Comparison of ENCODE assay signal across 17 cellular contexts in the genomic region with DNA sequence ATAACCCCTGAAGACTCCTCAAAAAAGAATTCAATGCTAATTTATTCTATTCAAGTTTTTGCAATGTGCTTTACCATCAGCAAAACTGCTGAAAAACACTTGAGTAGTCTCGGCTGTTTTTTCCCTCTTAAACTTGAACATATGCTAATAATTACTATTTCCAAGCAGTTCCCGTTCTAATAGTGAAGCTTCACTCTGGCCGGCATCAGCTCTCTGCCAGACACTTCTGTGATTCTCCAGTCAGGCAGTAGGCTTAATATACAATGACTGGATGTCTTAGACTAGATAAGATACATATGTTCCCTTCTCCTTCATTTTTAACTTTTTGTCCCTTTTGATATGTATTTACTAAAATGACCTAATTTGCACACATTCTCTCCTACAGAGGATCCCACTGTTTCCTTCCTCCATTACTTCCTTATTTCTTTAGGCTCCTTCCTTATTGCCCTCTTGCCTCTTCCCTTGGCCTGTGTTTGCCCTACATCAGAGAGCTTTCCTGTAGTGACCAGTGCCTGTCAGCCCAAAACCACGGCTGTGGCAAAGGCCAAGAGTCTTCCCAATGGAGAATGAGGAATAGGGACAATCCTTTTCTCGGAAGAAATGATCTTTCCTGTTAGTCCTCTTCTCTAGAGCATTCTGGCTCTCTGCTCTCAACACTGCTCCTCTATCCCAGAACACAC. TPM values are rescaled to one million over a fixed set of nuclear protein-coding genes. Genes with fewer than 3 reads are reported as not detected.
DNase-seq lines count a peak whose midpoint lies in the region; ATAC-seq and TF ChIP-seq lines count a peak whose summit lies in the region.
"Had no signal": no experiment of that assay in that cellular context is flagged by ENCODE, and none has a peak within 500 bp of the region (broad histone marks: within the 10 kb centered on the region; RNA-seq: fewer than 3 reads in every experiment).

No MANE protein-coding gene starts in this region.

- H3K79me2 ChIP-seq in PC-9 (ENCODE audit: low read depth) = no peaks in the 10 kb centered on the region

- H3K9me3 ChIP-seq in PC-9 (ENCODE audit: insufficient read depth, low read depth) (no peaks in the 10 kb centered on the region; the same call in 1 of the 2 replicates), gastroesophageal sphincter (no peaks in the 10 kb centered on the region), upper lobe of right lung (no peaks in the 10 kb centered on the region), esophagus squamous epithelium (no peaks in the 10 kb centered on the region)
- H3K9me3 ChIP-seq: BLaER1 had no signal

- ATAC-seq in gastroesophageal sphincter (peak; percentile 22), upper lobe of right lung (peak; percentile 68)
- ATAC-seq: CD8-positive, alpha-beta T cell; Right ventricle myocardium inferior had no signal

- no peak for TF ChIP-seq CTCF in PC-9 (conservative IDR thresholded peaks at IDR 0.05)
- TF ChIP-seq CTCF in gastroesophageal sphincter (IDR thresholded peaks at IDR 0.05) = no peak
- no peak for TF ChIP-seq CTCF in upper lobe of right lung (IDR thresholded peaks at IDR 0.05)
- TF ChIP-seq CTCF in esophagus squamous epithelium (IDR thresholded peaks at IDR 0.05) = no peak

- no peak overlapping the region for H3K4me3 ChIP-seq in PC-9
- H3K4me3 ChIP-seq in gastroesophageal sphincter = no peak overlapping the region
- H3K4me3 ChIP-seq in upper lobe of right lung = no peak overlapping the region
- no peak overlapping the region for H3K4me3 ChIP-seq in esophagus squamous epithelium
- H3K4me3 ChIP-seq: BLaER1 had no signal

- no peak for DNase-seq in activated naive CD4-positive, alpha-beta T cell treated with anti-CD3 and anti-CD28 coated beads, Interleukin-2, amount 10 ng/mL, durations not matched to agents 7 days and 5 days
- no peak for DNase-seq in activated naive CD4-positive, alpha-beta T cell treated with anti-CD3 and anti-CD28 coated beads, Interleukin-2, amount 50 U/mL, for 16 hours
- DNase-seq in PC-9 (no peak), upper lobe of right lung (no peak), substantia nigra (lab: John Stamatoyannopoulos, UW) (no peak), NCI-H446 (lab: John Stamatoyannopoulos, UW) (no peak), esophagus squamous epithelium (lab: John Stamatoyannopoulos, UW) (no peak)
- DNase-seq: CD8-positive, alpha-beta T cell; GDM1; HCEC 1CT; Kasumi-1; MM.1S had no signal

- no peaks in the 10 kb centered on the region for H3K9me3 Mint-ChIP-seq in activated naive CD4-positive, alpha-beta T cell treated with anti-CD3 and anti-CD28 coated beads, Interleukin-2, amount 10 ng/mL, durations not matched to agents 7 days and 5 days
- H3K9me3 Mint-ChIP-seq: CD8-positive, alpha-beta T cell had no signal

- H3K27me3 Mint-ChIP-seq in activated naive CD4-positive, alpha-beta T cell treated with anti-CD3 and anti-CD28 coated beads, Interleukin-2, amount 10 ng/mL, durations not matched to agents 7 days and 5 days = peaks cover 18% of the 10 kb centered on the region

- H3K4me1 ChIP-seq in PC-9 (replicated peaks; ENCODE audit: insufficient read depth) (no peaks in the 10 kb centered on the region), gastroesophageal sphincter (no peaks in the 10 kb centered on the region), upper lobe of right lung (no peaks in the 10 kb centered on the region), esophagus squamous epithelium (no peaks in the 10 kb centered on the region)
- H3K4me1 ChIP-seq: BLaER1 had no signal

- H3F3A ChIP-seq in PC-9 (ENCODE audit: insufficient read depth, low read depth) = no peaks in the 10 kb centered on the region

- H3K36me3 Mint-ChIP-seq in activated naive CD4-positive, alpha-beta T cell treated with anti-CD3 and anti-CD28 coated beads, Interleukin-2, amount 10 ng/mL, durations not matched to agents 7 days and 5 days = no peaks in the 10 kb centered on the region
- H3K36me3 Mint-ChIP-seq: CD8-positive, alpha-beta T cell; IgD-negative memory B cell had no signal

- WGBS in gastroesophageal sphincter (ENCODE audit: low coverage in 1 of 2), 2 donors = 34 to 62% methylated on average over 4 to 5 of the region's 5 CpGs
- WGBS in esophagus squamous epithelium, 2 donors = 52 to 66% methylated on average over 5 of the region's 5 CpGs

- no peak for TF ChIP-seq EP300 in gastroesophageal sphincter (IDR thresholded peaks at IDR 0.05)

- H4K20me1 ChIP-seq in PC-9 (ENCODE audit: insufficient read depth) = no peaks in the 10 kb centered on the region
- H4K20me1 ChIP-seq: BLaER1 had no signal

- H2AFZ ChIP-seq in PC-9 = peak overlapping the region; percentile 48; the same call in 1 of the 2 replicates

- CTCF ChIA-PET in activated naive CD4-positive, alpha-beta T cell treated with anti-CD3 and anti-CD28 coated beads, Interleukin-2, amount 10 ng/mL, durations not matched to agents 7 days and 5 days (lab: Charles Lee) = no interaction called here
- CTCF ChIA-PET in PC-9 (lab: Charles Lee) = no interaction called here

- TF ChIP-seq POLR2A in gastroesophageal sphincter (IDR thresholded peaks at IDR 0.05) = no peak
- no peak for TF ChIP-seq POLR2A in esophagus squamous epithelium (IDR thresholded peaks at IDR 0.05)

- H3K9me2 ChIP-seq in PC-9 (ENCODE audit: insufficient read depth) = no peaks in the 10 kb centered on the region; the same call in 1 of the 2 replicates

- no peak overlapping the region for H3K4me2 ChIP-seq in PC-9
- H3K4me2 ChIP-seq: BLaER1 had no signal

- no peaks in the 10 kb centered on the region for H3K4me1 Mint-ChIP-seq in activated naive CD4-positive, alpha-beta T cell treated with anti-CD3 and anti-CD28 coated beads, Interleukin-2, amount 10 ng/mL, durations not matched to agents 7 days and 5 days

- POLR2A ChIA-PET in PC-9 (lab: Charles Lee; ENCODE audit: unreplicated experiment) = no interaction called here

- H3K27me3 ChIP-seq in PC-9 (ENCODE audit: insufficient read depth, low read depth) = no peaks in the 10 kb centered on the region
- no peaks in the 10 kb centered on the region for H3K27me3 ChIP-seq in gastroesophageal sphincter
- H3K27me3 ChIP-seq in upper lobe of right lung = no peaks in the 10 kb centered on the region
- no peaks in the 10 kb centered on the region for H3K27me3 ChIP-seq in esophagus squamous epithelium
- H3K27me3 ChIP-seq: BLaER1 had no signal

- peak overlapping the region; percentile 29 for H3K27ac Mint-ChIP-seq in activated naive CD4-positive, alpha-beta T cell treated with anti-CD3 and anti-CD28 coated beads, Interleukin-2, amount 10 ng/mL, durations not matched to agents 7 days and 5 days
- H3K27ac Mint-ChIP-seq: CD8-positive, alpha-beta T cell; IgD-negative memory B cell had no signal

- H3K27ac ChIP-seq in PC-9 = no peak overlapping the region
- H3K27ac ChIP-seq in gastroesophageal sphincter = no peak overlapping the region
- no peak overlapping the region for H3K27ac ChIP-seq in upper lobe of right lung
- no peak overlapping the region for H3K27ac ChIP-seq in substantia nigra (ENCODE audit: low read depth, low read length, poor library complexity, severe bottlenecking)
- H3K27ac ChIP-seq in esophagus squamous epithelium = no peak overlapping the region
- H3K27ac ChIP-seq: BLaER1 had no signal

- H3K36me3 ChIP-seq in PC-9 (ENCODE audit: low read depth) (no peaks in the 10 kb centered on the region), gastroesophageal sphincter (no peaks in the 10 kb centered on the region), upper lobe of right lung (no peaks in the 10 kb centered on the region), esophagus squamous epithelium (no peaks in the 10 kb centered on the region)
- H3K36me3 ChIP-seq: BLaER1 had no signal

- intact Hi-C loops in PC-9 (cut with micrococcal nuclease; ENCODE audit: unreplicated experiment) (no loop called here), upper lobe of right lung (cut with DNase I) (no loop called here), esophagus squamous epithelium (cut with DNase I) (no loop called here)

- H3K4me3 Mint-ChIP-seq in activated naive CD4-positive, alpha-beta T cell treated with anti-CD3 and anti-CD28 coated beads, Interleukin-2, amount 10 ng/mL, durations not matched to agents 7 days and 5 days = no peak overlapping the region
- H3K4me3 Mint-ChIP-seq: CD8-positive, alpha-beta T cell; IgD-negative memory B cell had no signal

- no TSS peak for BruUV-seq in PC-9 (replicated peaks; lab: Mats Ljungman, UMichigan)

RNA-seq across cellular contexts. Expression of a gene that starts 23.5 kb away (rescaled TPM):
- total RNA-seq in PC-9 (2021) (not detected in 2 replicates), gastroesophageal sphincter (not detected), upper lobe of right lung (not detected), esophagus squamous epithelium (not detected)
- total RNA-seq: A673; CD8-positive, alpha-beta T cell; Right ventricle myocardium inferior had no signal

RNA-seq across cellular contexts. Expression of a gene that starts 29.4 kb away (rescaled TPM):
- total RNA-seq in PC-9 (2021) (20.3 and 32.2 TPM in 2 replicates), gastroesophageal sphincter (10 to 100 TPM; 17.4 to 26.6 (median 23.7) TPM), upper lobe of right lung (30.2 TPM), esophagus squamous epithelium (10 to 100 TPM; 14.1 to 32.5 (median 28.1) TPM)

RNA-seq across cellular contexts. Expression of a gene that starts 54.5 kb away (rescaled TPM):
- 3.6 and 4.1 TPM in 2 replicates for total RNA-seq in PC-9 (2021)
- 1 to 10 TPM; 4.4 to 6.7 (median 5.4) TPM for total RNA-seq in gastroesophageal sphincter
- 46.5 TPM for total RNA-seq in upper lobe of right lung
- total RNA-seq in esophagus squamous epithelium = 10 to 100 TPM in 1 of 4 donors, 1 to 10 TPM in 3; 2.8 to 10.4 (median 6.7) TPM
